ENCODE assay signal across 8 cellular contexts in genomic region chr1:28552482-28553228, GRCh38. TPM values are rescaled to one million over a fixed set of nuclear protein-coding genes. Genes with fewer than 3 reads are reported as not detected.
A peak's percentile ranks its signal among the peaks of the same experiment; 100 is the strongest.
DNase-seq lines count a peak whose midpoint lies in the region; ATAC-seq and TF ChIP-seq lines count a peak whose summit lies in the region.

TRNAU1AP (plus strand) TSS chr1:28553085; CDS start chr1:28553111, 26 bp downstream.

- H3K27me3 Mint-ChIP-seq in T-helper 1 cell treated with Interleukin-12 subunit alpha and Interleukin-12 subunit beta and Interleukin-4 antibody, amounts not matched to agents 30 μg/mL and 1 μg/mL, for 36 hours (ENCODE audit: low read depth): no peaks in the 10 kb centered on the region

- no peaks in the 10 kb centered on the region for H3K9me3 ChIP-seq in upper lobe of left lung

- H3K27ac Mint-ChIP-seq in T-helper 1 cell treated with Interleukin-12 subunit alpha and Interleukin-12 subunit beta and Interleukin-4 antibody, amounts not matched to agents 30 μg/mL and 1 μg/mL, for 36 hours: peak within 1 kb of the TSS; percentile 99

- ATAC-seq in GM18498 (IDR thresholded peaks at IDR 0.05; ENCODE audit: unreplicated experiment): peak; percentile 88
- peak; percentile 92 for ATAC-seq in HG02885 (IDR thresholded peaks at IDR 0.05; ENCODE audit: poor library complexity, unreplicated experiment)
- ATAC-seq in left cardiac atrium: peak; percentile 99
- peak; percentile 99 to 100 for ATAC-seq in upper lobe of left lung (ENCODE audit: low FRiP score in 2 of 2)

- TF ChIP-seq EP300 in upper lobe of left lung (IDR thresholded peaks at IDR 0.05): peak in 1 of 4 donors; percentile 73

- 1 to 2% methylated on average over 33 to 40 of the region's 57 CpGs for WGBS in upper lobe of left lung, 2 donors

- no peaks in the 10 kb centered on the region for H3K9me3 Mint-ChIP-seq in T-helper 1 cell treated with Interleukin-12 subunit alpha and Interleukin-12 subunit beta and Interleukin-4 antibody, amounts not matched to agents 30 μg/mL and 1 μg/mL, for 36 hours

- H3K27ac ChIP-seq in upper lobe of left lung: peak within 1 kb of the TSS; percentile 73 to 92 (median 90)

- DNase-seq in NCI-H1694 treated with DMSO at 0.1 percent for 48 hours (lab: John Stamatoyannopoulos, UW) (peak; percentile 88), amniotic stem cell (lab: John Stamatoyannopoulos, UW) (peak; percentile 91), left cardiac atrium (peak; percentile 97), posterior vena cava (ENCODE audit: low spot score) (peak; percentile 99), upper lobe of left lung (peak; percentile 98)

- H3K4me3 ChIP-seq in upper lobe of left lung: peak within 1 kb of the TSS; percentile 71 to 91 (median 75)

- TF ChIP-seq POLR2A in upper lobe of left lung (IDR thresholded peaks at IDR 0.05): peak; percentile 37 to 88 (median 59)

- TF ChIP-seq CTCF in upper lobe of left lung (IDR thresholded peaks at IDR 0.05): peak in 2 of 6 experiments; percentile 22 to 36

- peaks cover 17% of the 10 kb centered on the region for H3K36me3 Mint-ChIP-seq in T-helper 1 cell treated with Interleukin-12 subunit alpha and Interleukin-12 subunit beta and Interleukin-4 antibody, amounts not matched to agents 30 μg/mL and 1 μg/mL, for 36 hours (ENCODE audit: low read depth)

- peaks cover 0 to 29% (median 20%) of the 10 kb centered on the region in 4 donors for H3K36me3 ChIP-seq in upper lobe of left lung

- intact Hi-C loops in left cardiac atrium (cut with DNase I): no loop called here
- intact Hi-C loops in posterior vena cava (cut with DNase I): no loop called here

- H3K4me1 ChIP-seq in upper lobe of left lung: peaks cover 8 to 15% (median 9%) of the 10 kb centered on the region in 4 donors

- peak within 1 kb of the TSS; percentile 99 for H3K4me3 Mint-ChIP-seq in T-helper 1 cell treated with Interleukin-12 subunit alpha and Interleukin-12 subunit beta and Interleukin-4 antibody, amounts not matched to agents 30 μg/mL and 1 μg/mL, for 36 hours

- no peaks in the 10 kb centered on the region for H3K27me3 ChIP-seq in upper lobe of left lung

- H3K4me1 Mint-ChIP-seq in T-helper 1 cell treated with Interleukin-12 subunit alpha and Interleukin-12 subunit beta and Interleukin-4 antibody, amounts not matched to agents 30 μg/mL and 1 μg/mL, for 36 hours (ENCODE audit: low read depth): peaks cover 15% of the 10 kb centered on the region

RNA-seq across cellular contexts. Expression of gene TRNAU1AP, which starts in this region (rescaled TPM):
- 10 to 100 TPM; 15.5 TPM for total RNA-seq in left cardiac atrium
- total RNA-seq in posterior vena cava: 10 to 100 TPM; 17.5 to 23.2 TPM
- total RNA-seq in upper lobe of left lung: 10 to 100 TPM; 19.6 to 35.6 (median 25.3) TPM

Comparison
In these comparisons a context has a peak if more than half of its experiments do, and no peak if none do; other contexts are left out.
1. Peak in every context shown above with its lines: DNase-seq, ATAC-seq, H3K4me3 ChIP-seq and H3K27ac ChIP-seq.